In the genomic region with DNA sequence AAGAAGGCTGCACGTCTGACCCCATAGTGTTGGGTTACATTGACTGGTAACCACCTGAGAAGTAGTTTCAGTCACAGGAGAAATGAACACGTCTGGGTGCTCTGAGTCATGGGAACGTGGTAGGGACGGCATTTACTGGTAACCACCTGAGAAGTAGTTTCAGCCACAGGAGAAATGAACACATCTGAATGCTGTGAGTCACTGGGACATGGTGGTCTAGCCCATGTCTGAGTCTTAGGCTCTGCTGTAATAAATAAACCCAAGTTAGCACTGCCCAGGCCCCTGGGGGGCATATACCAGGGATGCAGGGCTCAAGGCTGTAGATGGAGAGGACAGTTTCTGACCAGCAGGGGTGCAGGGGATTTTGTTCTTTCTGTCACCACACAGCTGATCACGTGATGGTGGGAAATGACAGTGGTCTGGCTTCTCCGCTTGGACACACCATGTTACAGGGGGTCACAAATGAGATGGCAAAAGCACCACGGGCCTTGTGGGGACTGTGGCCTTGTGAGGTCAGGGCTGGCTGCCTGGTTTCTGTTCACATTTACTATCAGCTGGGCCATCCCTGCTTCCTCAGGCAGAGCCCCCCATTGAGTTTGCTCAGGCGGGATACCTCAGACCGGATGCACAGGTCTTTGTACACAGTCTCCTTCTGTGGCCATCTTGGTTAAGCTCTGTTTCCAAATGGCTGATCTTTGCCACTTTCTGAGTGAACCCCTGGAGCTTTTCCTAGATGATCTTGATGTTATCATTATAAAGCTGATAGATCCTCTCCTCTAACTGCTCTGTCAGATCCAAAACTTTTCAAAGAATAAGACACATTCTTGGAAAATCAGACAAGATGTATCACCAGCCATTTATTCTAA, we compare ENCODE assay signal across 8 cellular contexts. TPM values are rescaled to one million over a fixed set of nuclear protein-coding genes. Genes with fewer than 3 reads are reported as not detected.
DNase-seq lines count a peak whose midpoint lies in the region; ATAC-seq, FAIRE-seq and TF ChIP-seq lines count a peak whose summit lies in the region.

No MANE protein-coding gene starts in this region.

- peak overlapping the region; percentile 69 for H3K9ac ChIP-seq in smooth muscle cell (ENCODE audit: low read depth)

- H3K36me3 ChIP-seq in smooth muscle cell (ENCODE audit: low read depth) (no peaks in the 10 kb centered on the region), upper lobe of right lung (no peaks in the 10 kb centered on the region)

- 74% methylated on average over 9 of the region's 9 CpGs for WGBS in smooth muscle cell (ENCODE audit: low lambda C conversion rate)

- POLR2A ChIA-PET in activated B cell treated with CpG ODN at 0.5 μM for 24 hours (lab: Charles Lee) = interaction anchor here (0.8 to 2.8 kb wide), 5 partner anchors 10 to 64 kb away, joined by 4 to 14 read pairs (median 4); a partner anchor contains a TSS

- H3K4me3 Mint-ChIP-seq in activated B cell treated with CpG ODN at 0.5 μM for 24 hours = peak overlapping the region; percentile 46

- H3K79me2 ChIP-seq in smooth muscle cell (ENCODE audit: low read depth) = no peaks in the 10 kb centered on the region

- H3K9me3 Mint-ChIP-seq in activated B cell treated with CpG ODN at 0.5 μM for 24 hours = no peaks in the 10 kb centered on the region

- H3K27me3 ChIP-seq in smooth muscle cell (ENCODE audit: low read depth) = peaks cover 13% of the 10 kb centered on the region
- no peaks in the 10 kb centered on the region for H3K27me3 ChIP-seq in upper lobe of right lung

- CTCF ChIA-PET in activated B cell treated with CpG ODN at 0.5 μM for 24 hours (lab: Charles Lee) = interaction anchor here (0.9 to 5.8 kb wide), 5 partner anchors 9 to 622 kb away, joined by 3 to 41 read pairs (median 10); a partner anchor contains a TSS

- H4K20me1 ChIP-seq in smooth muscle cell (ENCODE audit: low read depth) = no peaks in the 10 kb centered on the region

- H3K4me3 ChIP-seq in smooth muscle cell = no peak overlapping the region
- H3K4me3 ChIP-seq in upper lobe of right lung = no peak overlapping the region

- H3K4me1 ChIP-seq in smooth muscle cell (ENCODE audit: low read depth) (no peaks in the 10 kb centered on the region), upper lobe of right lung (no peaks in the 10 kb centered on the region)

- H3K4me2 ChIP-seq in smooth muscle cell = no peak overlapping the region

- H3K27ac Mint-ChIP-seq in activated B cell treated with CpG ODN at 0.5 μM for 24 hours = peak overlapping the region; percentile 95

- no peak for TF ChIP-seq CTCF in activated B cell treated with CpG ODN at 0.5 μM for 24 hours (IDR thresholded peaks at IDR 0.05)
- TF ChIP-seq CTCF in smooth muscle cell (IDR thresholded peaks at IDR 0.05; ENCODE audit: borderline replicate concordance, insufficient read depth, poor library complexity, severe bottlenecking) = no peak
- TF ChIP-seq CTCF in upper lobe of right lung (IDR thresholded peaks at IDR 0.05) = no peak

- no peaks in the 10 kb centered on the region for H3K27me3 Mint-ChIP-seq in activated B cell treated with CpG ODN at 0.5 μM for 24 hours

- DNase-seq in activated B cell treated with CpG ODN at 0.5 μM for 24 hours (peak; percentile 39), smooth muscle cell (lab: John Stamatoyannopoulos, UW; ENCODE audit: unreplicated experiment) (no peak), upper lobe of right lung (no peak), superior temporal gyrus (ENCODE audit: extremely low spot score) (no peak), NCI-H748 (lab: John Stamatoyannopoulos, UW; ENCODE audit: unreplicated experiment) (no peak), frontal cortex (ENCODE audit: low spot score in 2 of 2) (no peak)

- peak overlapping the region; percentile 83 for H3K27ac ChIP-seq in smooth muscle cell (ENCODE audit: low read depth)
- H3K27ac ChIP-seq in upper lobe of right lung = no peak overlapping the region

- intact Hi-C loops in activated B cell treated with CpG ODN at 0.5 μM for 24 hours (cut with micrococcal nuclease) (loop anchor here (1.0 to 2.0 kb wide), 8 partner anchors 9 to 325 kb away; no protein-coding TSS in a partner anchor), upper lobe of right lung (cut with DNase I) (no loop called here)

- no peak overlapping the region for H2AFZ ChIP-seq in smooth muscle cell (ENCODE audit: low read depth)

- ATAC-seq in GM19023 (IDR thresholded peaks at IDR 0.05; ENCODE audit: unreplicated experiment) (peak; percentile 95), HG02678 (IDR thresholded peaks at IDR 0.05; ENCODE audit: unreplicated experiment) (peak; percentile 91), activated B cell treated with CpG ODN at 0.5 μM for 24 hours (ENCODE audit: low read depth) (peak; percentile 86), upper lobe of right lung (no peak)

- peaks cover 39% of the 10 kb centered on the region for H3K4me1 Mint-ChIP-seq in activated B cell treated with CpG ODN at 0.5 μM for 24 hours

- FAIRE-seq in frontal cortex (lab: Jason Lieb, UNC) = no peak

- H3K9me3 ChIP-seq in smooth muscle cell (replicated peaks; ENCODE audit: low read depth) (no peaks in the 10 kb centered on the region), upper lobe of right lung (no peaks in the 10 kb centered on the region)

- H3K36me3 Mint-ChIP-seq in activated B cell treated with CpG ODN at 0.5 μM for 24 hours (ENCODE audit: low read depth) = no peaks in the 10 kb centered on the region

- H3F3A ChIP-seq in smooth muscle cell (ENCODE audit: low read depth) = no peaks in the 10 kb centered on the region

RNA-seq across cellular contexts. Expression of a gene that starts 9.8 kb away (rescaled TPM):
- total RNA-seq in activated B cell treated with CpG ODN at 0.5 μM for 24 hours (15.0 and 21.0 TPM in 2 replicates), smooth muscle cell (not detected in 2 replicates), upper lobe of right lung (not detected), frontal cortex (1.2 TPM)
- polyA plus RNA-seq in smooth muscle cell = not detected in 2 replicates
